Comparison of ENCODE assay signal across 16 cellular contexts in the genomic region with DNA sequence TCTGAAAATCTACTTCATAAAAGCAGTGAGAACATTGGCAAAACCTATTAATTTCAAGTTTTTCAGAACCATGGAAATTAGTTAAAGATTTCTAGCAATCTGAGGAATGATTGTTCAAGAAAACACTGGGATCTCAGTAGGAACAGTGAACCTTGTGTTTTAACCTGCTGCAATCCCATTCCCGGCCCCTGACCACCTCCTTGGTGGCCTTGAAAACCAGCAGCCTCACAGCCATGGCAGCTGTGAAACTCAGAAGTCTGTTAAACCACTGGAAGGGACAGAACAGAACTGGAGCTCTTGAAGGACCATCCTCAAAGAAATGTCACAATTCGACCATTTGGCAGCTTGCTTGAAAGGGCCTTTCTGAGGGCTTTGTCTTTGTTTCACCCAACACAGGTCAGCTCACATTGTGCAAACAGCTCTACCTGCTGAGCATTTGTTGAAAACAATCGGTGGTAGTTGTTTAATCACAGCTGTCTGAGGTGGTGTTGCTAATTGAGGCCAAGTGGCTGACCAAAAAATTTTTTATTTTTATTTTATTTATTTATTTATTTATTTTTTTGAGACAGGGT.
"Had no signal": no experiment of that assay in that cellular context is flagged by ENCODE, and none has a peak within 500 bp of the region (broad histone marks: within the 10 kb centered on the region; RNA-seq: fewer than 3 reads in every experiment).

No MANE protein-coding gene starts in this region.

- H3K9me3 ChIP-seq: lower lobe of right lung, transverse colon had no signal

- H3K27me3 ChIP-seq: brain microvascular endothelial cell, transverse colon had no signal

- DNase-seq: activated CD4-positive, alpha-beta T cell treated with anti-CD3 and anti-CD28 coated beads for 4 hours; activated CD8-positive, alpha-beta T cell treated with anti-CD3 and anti-CD28 coated beads for 36 hours; activated gamma-delta T cell; activated T-cell treated with anti-CD3 and anti-CD28 coated beads, Interleukin-2, amount 50 U/mL, for 72 hours; amygdala; brain microvascular endothelial cell; effector CD8-positive, alpha-beta T cell; foreskin fibroblast; hypothalamus; immature natural killer cell; left cardiac atrium; lower lobe of right lung; midbrain; stimulated activated CD4-positive, alpha-beta T cell treated with anti-CD3 and anti-CD28 coated beads, Interleukin-2, amount 100 ng/mL, for 48 hours; T-helper 17 cell; transverse colon had no signal

- H3K36me3 ChIP-seq: brain microvascular endothelial cell, lower lobe of right lung, transverse colon had no signal

- H3K4me3 ChIP-seq: lower lobe of right lung, transverse colon had no signal

- H3K27ac ChIP-seq: brain microvascular endothelial cell, lower lobe of right lung, transverse colon had no signal

- H3K4me1 ChIP-seq: lower lobe of right lung, transverse colon had no signal
